ENCODE assay signal across 10 cellular contexts in the genomic region with DNA sequence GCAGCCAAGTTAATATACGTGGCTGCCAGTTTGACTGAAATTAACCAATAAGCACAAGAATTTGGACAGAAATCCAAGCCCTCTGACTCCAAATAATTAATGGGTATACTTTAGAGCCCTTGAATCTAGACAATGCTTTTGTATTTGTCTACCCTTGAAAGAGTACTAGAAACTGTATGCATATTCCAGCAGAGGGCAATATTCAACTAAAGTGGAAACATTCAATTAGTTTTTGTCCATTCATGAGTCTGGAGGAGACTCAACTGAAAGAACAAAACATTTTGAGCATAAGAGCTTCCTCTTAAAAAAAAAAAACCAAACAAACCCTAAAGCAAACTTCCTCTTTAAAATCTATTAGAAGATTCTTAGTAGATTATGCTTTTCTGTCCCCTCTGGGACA.
DNase-seq lines count a peak whose midpoint lies in the region; ATAC-seq and TF ChIP-seq lines count a peak whose summit lies in the region.
"Had no signal": no experiment of that assay in that cellular context is flagged by ENCODE, and none has a peak within 500 bp of the region (broad histone marks: within the 10 kb centered on the region; RNA-seq: fewer than 3 reads in every experiment).

No MANE protein-coding gene starts in this region.

- no peaks in the 10 kb centered on the region for H3K4me1 ChIP-seq in OCI-LY7 (ENCODE audit: insufficient read depth, low read length, poor library complexity, severe bottlenecking)

- intact Hi-C loops in OCI-LY7 (cut with micrococcal nuclease; ENCODE audit: unreplicated experiment) (no loop called here), lower leg skin (cut with DNase I; ENCODE audit: low total_unique reads) (no loop called here)

- ATAC-seq in HG03139 (IDR thresholded peaks at IDR 0.05; ENCODE audit: unreplicated experiment), result no peak

- H3K36me3 ChIP-seq in OCI-LY7 (ENCODE audit: insufficient read depth, low read length), result no peaks in the 10 kb centered on the region

- no peaks in the 10 kb centered on the region for H3K79me2 ChIP-seq in OCI-LY7 (ENCODE audit: insufficient read depth, low read depth, low read length)

- H2AFZ ChIP-seq in OCI-LY7 (ENCODE audit: low read length), result no peak overlapping the region

- WGBS in lower leg skin, 2 donors, result 61 to 72% methylated on average over 1 of the region's 1 CpG

- H3K27ac ChIP-seq in 22Rv1 (no peak overlapping the region), OCI-LY7 (ENCODE audit: low read depth, low read length, poor library complexity, severe bottlenecking) (no peak overlapping the region)

- no peak overlapping the region for H3K4me3 ChIP-seq in OCI-LY7 (ENCODE audit: low read depth, low read length, poor library complexity, severe bottlenecking)
- no peak overlapping the region for H3K4me3 ChIP-seq in lower leg skin (ENCODE audit: low read depth, poor library complexity, severe bottlenecking)

- no TSS peak for BruUV-seq in OCI-LY7 (replicated peaks; lab: Mats Ljungman, UMichigan)

- CTCF ChIA-PET in OCI-LY7 (lab: Charles Lee; ENCODE audit: unreplicated experiment), result no interaction called here

- TF ChIP-seq CTCF in 22Rv1 (IDR thresholded peaks at IDR 0.05), result peak; percentile 28; the same call in 1 of the 2 replicates
- 0 out of 3 replicates have a peak, but pooled peaks have one; percentile 14 for TF ChIP-seq CTCF in GM12872 (IDR thresholded peaks at IDR 0.05; ENCODE audit: insufficient read depth, low read depth, low read length)
- TF ChIP-seq CTCF in OCI-LY7 (conservative IDR thresholded peaks at IDR 0.05; ENCODE audit: low read length), result peak; percentile 52
- no peak for TF ChIP-seq CTCF in lower leg skin (IDR thresholded peaks at IDR 0.05)

- no peaks in the 10 kb centered on the region for H3K9me2 ChIP-seq in OCI-LY7 (ENCODE audit: insufficient read depth, low read length)

- DNase-seq in OCI-LY7 (ENCODE audit: low spot score) (peak; percentile 2), fibroblast of peridontal ligament (ENCODE audit: extremely low read depth) (peak; percentile 68), NCI-H82 (lab: John Stamatoyannopoulos, UW) (no peak), HUDEP-2 (lab: John Stamatoyannopoulos, UW; ENCODE audit: unreplicated experiment in 76 of 76) (no peak), lower leg skin (ENCODE audit: low spot score in 2 of 2) (no peak)
- DNase-seq: activated T-cell treated with anti-CD3 and anti-CD28 coated beads, Interleukin-2, amount 50 U/mL, for 24 hours; stimulated activated CD4-positive, alpha-beta T cell treated with anti-CD3 and anti-CD28 coated beads, Interleukin-12 subunit alpha, Interleukin-12 subunit beta, amount 100 ng/mL, for 4 hours had no signal

- POLR2A ChIA-PET in OCI-LY7 (lab: Charles Lee), result interaction anchor here (0.6 to 1.0 kb wide), 3 partner anchors 10 to 24 kb away, joined by 3 to 4 read pairs (median 3); no protein-coding TSS in a partner anchor

- no peak overlapping the region for H3K4me2 ChIP-seq in OCI-LY7 (ENCODE audit: low read length)

- no peak for TF ChIP-seq POLR2A in lower leg skin (IDR thresholded peaks at IDR 0.05)

- H4K20me1 ChIP-seq in OCI-LY7 (ENCODE audit: insufficient read depth, low read length), result no peaks in the 10 kb centered on the region

- H3K9me3 ChIP-seq in OCI-LY7 (ENCODE audit: low read length), result no peaks in the 10 kb centered on the region

Comparison
In these comparisons a context has a peak if more than half of its experiments do, and no peak if none do; other contexts are left out.
1. CTCF ChIP-seq: peak in 22Rv1 (single experiment), GM12872 (single experiment) and OCI-LY7 (single experiment); none in lower leg skin (0 of 3).
2. DNase-seq: peak in OCI-LY7 (single experiment) and fibroblast of peridontal ligament (single experiment); none in NCI-H82 (single experiment), HUDEP-2 (0 of 76) and lower leg skin (0 of 2).